23 cellular contexts compared by ENCODE assay signal in the genomic region with DNA sequence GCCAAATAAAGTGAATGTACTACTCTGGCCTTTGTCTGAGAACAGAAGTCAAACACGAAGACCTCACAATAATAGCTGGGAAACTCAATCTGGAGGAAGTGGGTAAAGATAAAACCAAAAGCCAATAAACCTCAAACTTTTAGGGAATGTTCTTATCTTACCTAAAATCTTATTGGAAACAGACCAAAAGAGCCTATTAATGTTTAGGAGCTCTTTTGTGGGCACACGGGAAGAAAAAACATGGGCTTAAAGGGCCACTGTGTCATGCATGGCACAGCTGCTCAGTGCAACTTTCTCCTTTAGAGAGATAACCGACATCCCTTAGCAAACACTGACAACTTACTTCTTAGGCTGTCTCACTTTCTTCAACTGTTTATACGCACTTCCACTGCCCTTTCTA. TPM values are rescaled to one million over a fixed set of nuclear protein-coding genes. Genes with fewer than 3 reads are reported as not detected.
A peak's percentile ranks its signal among the peaks of the same experiment; 100 is the strongest.
DNase-seq lines count a peak whose midpoint lies in the region; ATAC-seq and TF ChIP-seq lines count a peak whose summit lies in the region.
"Had no signal": no experiment of that assay in that cellular context is flagged by ENCODE, and none has a peak within 500 bp of the region (broad histone marks: within the 10 kb centered on the region; RNA-seq: fewer than 3 reads in every experiment).

No MANE protein-coding gene starts in this region.

- intact Hi-C loops in left lung (cut with DNase I), result no loop called here

- no peak for ATAC-seq in activated T-cell treated with anti-CD3 and anti-CD28 coated beads, Interleukin-2, amount 50 U/mL, for 72 hours (replicated peaks in 1 of 2)
- ATAC-seq in SK-N-SH treated with all-trans-retinoic acid at 6 μM for 48 hours, result peak; percentile 70
- ATAC-seq in left lung, result no peak

- no peaks in the 10 kb centered on the region for H3K9me3 Mint-ChIP-seq in activated T-cell treated with anti-CD3 and anti-CD28 coated beads, Interleukin-2, amount 50 U/mL, for 72 hours
- no peaks in the 10 kb centered on the region for H3K9me3 Mint-ChIP-seq in activated T-cell treated with anti-CD3 and anti-CD28 coated beads, Interleukin-2, amount 50 U/mL, for 24 hours
- H3K9me3 Mint-ChIP-seq: dendritic cell treated with granulocyte-macrophage colony-stimulating factor and Interleukin-4, amounts not matched to agents 40 ng/mL and 50 ng/mL, for 4 days; neural progenitor cell had no signal

- DNase-seq in activated T-cell treated with anti-CD3 and anti-CD28 coated beads, Interleukin-2, amount 50 U/mL, for 72 hours, result no peak
- DNase-seq in activated T-cell treated with anti-CD3 and anti-CD28 coated beads, Interleukin-2, amount 50 U/mL, for 24 hours, result no peak
- peak; percentile 33 for DNase-seq in dermis blood vessel endothelial cell
- DNase-seq in left lung, result no peak
- DNase-seq in G401 (ENCODE audit: low spot score), result no peak
- no peak for DNase-seq in GDM1 (lab: John Stamatoyannopoulos, UW)
- no peak for DNase-seq in putamen (ENCODE audit: low spot score)
- DNase-seq: activated CD4-positive, alpha-beta T cell treated with anti-CD3 and anti-CD28 coated beads, Interleukin-2, amount 50 U/mL, for 1 hour; activated naive CD4-positive, alpha-beta T cell treated with Interleukin-2 at 50 U/mL for 16 hours; DMS53; NCI-H2081; NCI-H510A treated with DMSO at 0.1 percent for 48 hours; SIG-M5; stimulated activated CD4-positive, alpha-beta T cell treated with anti-CD3 and anti-CD28 coated beads, Interleukin-15, amount 100 ng/mL, for 24 hours; stimulated activated naive CD4-positive, alpha-beta T cell; T1000 had no signal

- peak overlapping the region; percentile 7 for H3K27ac Mint-ChIP-seq in activated T-cell treated with anti-CD3 and anti-CD28 coated beads, Interleukin-2, amount 50 U/mL, for 72 hours
- no peak overlapping the region for H3K27ac Mint-ChIP-seq in activated T-cell treated with anti-CD3 and anti-CD28 coated beads, Interleukin-2, amount 50 U/mL, for 24 hours
- H3K27ac Mint-ChIP-seq: dendritic cell treated with granulocyte-macrophage colony-stimulating factor and Interleukin-4, amounts not matched to agents 40 ng/mL and 50 ng/mL, for 4 days; neural progenitor cell had no signal

- peaks cover 8% of the 10 kb centered on the region for H3K4me1 Mint-ChIP-seq in activated T-cell treated with anti-CD3 and anti-CD28 coated beads, Interleukin-2, amount 50 U/mL, for 72 hours (ENCODE audit: low read depth)
- H3K4me1 Mint-ChIP-seq in activated T-cell treated with anti-CD3 and anti-CD28 coated beads, Interleukin-2, amount 50 U/mL, for 24 hours (ENCODE audit: low read depth), result peaks cover 10% of the 10 kb centered on the region
- H3K4me1 Mint-ChIP-seq: neural progenitor cell had no signal

- H3K4me3 Mint-ChIP-seq in activated T-cell treated with anti-CD3 and anti-CD28 coated beads, Interleukin-2, amount 50 U/mL, for 72 hours, result no peak overlapping the region
- H3K4me3 Mint-ChIP-seq in activated T-cell treated with anti-CD3 and anti-CD28 coated beads, Interleukin-2, amount 50 U/mL, for 24 hours, result no peak overlapping the region
- H3K4me3 Mint-ChIP-seq: dendritic cell treated with granulocyte-macrophage colony-stimulating factor and Interleukin-4, amounts not matched to agents 40 ng/mL and 50 ng/mL, for 4 days; neural progenitor cell had no signal

- in situ Hi-C loops in G401 (cut with HindIII; ENCODE audit: low sequenced_read_pairs), result no loop called here

- TF ChIP-seq CTCF in left lung (IDR thresholded peaks at IDR 0.05), result no peak

- peaks cover 0 to 19% of the 10 kb centered on the region in 2 donors for H3K36me3 ChIP-seq in left lung
- H3K36me3 ChIP-seq: neural progenitor cell had no signal

- no peaks in the 10 kb centered on the region for H3K27me3 Mint-ChIP-seq in activated T-cell treated with anti-CD3 and anti-CD28 coated beads, Interleukin-2, amount 50 U/mL, for 72 hours (ENCODE audit: low read depth)
- H3K27me3 Mint-ChIP-seq in activated T-cell treated with anti-CD3 and anti-CD28 coated beads, Interleukin-2, amount 50 U/mL, for 24 hours, result no peaks in the 10 kb centered on the region
- H3K27me3 Mint-ChIP-seq: dendritic cell treated with granulocyte-macrophage colony-stimulating factor and Interleukin-4, amounts not matched to agents 40 ng/mL and 50 ng/mL, for 4 days had no signal

- peaks cover 0 to 4% of the 10 kb centered on the region in 2 donors for H3K4me1 ChIP-seq in left lung
- H3K4me1 ChIP-seq: neural progenitor cell had no signal

- H3K36me3 Mint-ChIP-seq in activated T-cell treated with anti-CD3 and anti-CD28 coated beads, Interleukin-2, amount 50 U/mL, for 72 hours (ENCODE audit: insufficient read depth in 2 of 2), result peaks cover 3 to 12% of the 10 kb centered on the region in 2 donors
- peaks cover 70% of the 10 kb centered on the region for H3K36me3 Mint-ChIP-seq in activated T-cell treated with anti-CD3 and anti-CD28 coated beads, Interleukin-2, amount 50 U/mL, for 24 hours (ENCODE audit: low read depth)

- no peak overlapping the region for H3K4me3 ChIP-seq in left lung
- H3K4me3 ChIP-seq: HAP-1, neural progenitor cell, tibial nerve had no signal

- no peaks in the 10 kb centered on the region for H3K27me3 ChIP-seq in left lung
- H3K27me3 ChIP-seq: neural progenitor cell, tibial nerve had no signal

- no peak overlapping the region for H3K27ac ChIP-seq in left lung
- H3K27ac ChIP-seq: 22Rv1, C4-2B, neural progenitor cell, tibial nerve had no signal

- H3K9me3 ChIP-seq in left lung, result no peaks in the 10 kb centered on the region
- H3K9me3 ChIP-seq: HAP-1, tibial nerve had no signal

TF ChIP-seq in SK-N-SH treated with all-trans-retinoic acid at 6 μM for 48 hours, 23 proteins besides CTCF, POLR2A, EP300 and RAD21:
- 0 out of 2 replicates have a peak, but pooled peaks have one; percentile 18 for TF ChIP-seq ISL1 (CRISPR knock-in tag; IDR thresholded peaks at IDR 0.05)
- no peak for TF ChIP-seq TOX (CRISPR knock-in tag; IDR thresholded peaks at IDR 0.05; ENCODE audit: borderline replicate concordance)

RNA-seq across cellular contexts. Expression of gene EIF2B3, which starts 16.1 kb away (rescaled TPM):
- total RNA-seq in activated T-cell treated with anti-CD3 and anti-CD28 coated beads, Interleukin-2, amount 50 U/mL, for 72 hours, result 10 to 100 TPM; 22.5 to 28.5 TPM
- 22.8 and 26.5 TPM in 2 replicates for total RNA-seq in dermis blood vessel endothelial cell
- 10 to 100 TPM; 21.3 to 32.5 TPM for total RNA-seq in left lung
- total RNA-seq in G401 (2014; rRNA removed; shearing (Covaris generic)), result 32.3 and 35.5 TPM in 2 replicates

RNA-seq across cellular contexts. Expression of gene HECTD3, which starts 40.8 kb away (rescaled TPM):
- 10 to 100 TPM; 34.1 to 36.2 TPM for total RNA-seq in activated T-cell treated with anti-CD3 and anti-CD28 coated beads, Interleukin-2, amount 50 U/mL, for 72 hours
- total RNA-seq in dermis blood vessel endothelial cell, result 32.2 and 54.8 TPM in 2 replicates
- total RNA-seq in left lung, result 10 to 100 TPM; 40.9 to 44.6 TPM
- total RNA-seq in G401 (2014; rRNA removed; shearing (Covaris generic)), result 10.9 and 18.5 TPM in 2 replicates

RNA-seq across cellular contexts. Expression of gene UROD, which starts 41.7 kb away (rescaled TPM):
- total RNA-seq in activated T-cell treated with anti-CD3 and anti-CD28 coated beads, Interleukin-2, amount 50 U/mL, for 72 hours, result 10 to 100 TPM; 65.6 to 75.6 TPM
- total RNA-seq in dermis blood vessel endothelial cell, result 207 and 231 TPM in 2 replicates
- total RNA-seq in left lung, result 10 to 100 TPM; 65.2 to 74.9 TPM
- 177 and 190 TPM in 2 replicates for total RNA-seq in G401 (2014; rRNA removed; shearing (Covaris generic))
